22 cellular contexts compared by ENCODE assay signal in genomic region chr3:80060664-80061063, GRCh38.
"Had no signal": no experiment of that assay in that cellular context is flagged by ENCODE, and none has a peak within 500 bp of the region (broad histone marks: within the 10 kb centered on the region; RNA-seq: fewer than 3 reads in every experiment).

No MANE protein-coding gene starts in this region.

- H3K27me3 ChIP-seq: body of pancreas, colonic mucosa, neutrophil, spleen, testis had no signal

- H2AFZ ChIP-seq: parathyroid adenoma had no signal

- H3K4me1 Mint-ChIP-seq: stimulated activated memory B cell treated with anti-CD40 and anti-IgM and Interleukin-4, amounts not matched to agents 10 μg/mL and 1 μg/mL and 100 μg/mL, for 72 hours had no signal

- H3K36me3 Mint-ChIP-seq: activated naive CD8-positive, alpha-beta T cell; stimulated activated memory B cell treated with anti-CD40 and anti-IgM and Interleukin-4, amounts not matched to agents 10 μg/mL and 1 μg/mL and 100 μg/mL, for 72 hours; type B pancreatic cell had no signal

- H3K27ac ChIP-seq: body of pancreas, colonic mucosa, lower lobe of right lung, neutrophil, parathyroid adenoma, spleen, testis had no signal

- H3K9me3 ChIP-seq: body of pancreas, colonic mucosa, lower lobe of right lung, neutrophil, testis had no signal

- DNase-seq: activated CD4-positive, alpha-beta T cell treated with anti-CD3 and anti-CD28 coated beads, Interleukin-2, amount 50 U/mL, for 48 hours; activated gamma-delta T cell treated with Interleukin-2 at 50 U/mL for 16 hours; activated T-cell treated with anti-CD3 and anti-CD28 coated beads for 4 hours; amniotic stem cell; body of pancreas; caudate nucleus; colonic mucosa; foreskin fibroblast; hippocampal formation; islet precursor cell; lower lobe of right lung; spleen; stimulated activated CD4-positive, alpha-beta T cell treated with anti-CD3 and anti-CD28 coated beads, Interleukin-4, amount 100 ng/mL, for 4 hours; testis had no signal

- H3K4me3 ChIP-seq: body of pancreas, colonic mucosa, lower lobe of right lung, spleen, testis had no signal

- H3K27ac Mint-ChIP-seq: activated naive CD8-positive, alpha-beta T cell; activated T-helper 1 cell treated with anti-CD3 and anti-CD28 coated beads, Interleukin-12 subunit alpha, Interleukin-12 subunit beta, Interleukin-2, Interleukin-4 antibody, amounts not matched to agents 30 ng/mL and 10 ng/mL and 1 ng/mL, durations not matched to agents 14 hours and 24 hours and 36 hours; natural killer cell treated with Interleukin-12 subunit alpha and Interleukin-12 subunit beta and Interleukin-15 and Interleukin-18, amount 100 ng/mL, for 72 hours; stimulated activated memory B cell treated with anti-CD40 and anti-IgM and Interleukin-4, amounts not matched to agents 10 μg/mL and 1 μg/mL and 100 μg/mL, for 72 hours; type B pancreatic cell had no signal

- H3K27me3 Mint-ChIP-seq: activated naive CD8-positive, alpha-beta T cell; natural killer cell treated with Interleukin-12 subunit alpha and Interleukin-12 subunit beta and Interleukin-15 and Interleukin-18, amount 100 ng/mL, for 72 hours; stimulated activated memory B cell treated with anti-CD40 and anti-IgM and Interleukin-4, amounts not matched to agents 10 μg/mL and 1 μg/mL and 100 μg/mL, for 72 hours; type B pancreatic cell had no signal

- H3K4me3 Mint-ChIP-seq: activated naive CD8-positive, alpha-beta T cell; activated T-helper 1 cell treated with anti-CD3 and anti-CD28 coated beads, Interleukin-12 subunit alpha, Interleukin-12 subunit beta, Interleukin-2, Interleukin-4 antibody, amounts not matched to agents 30 ng/mL and 10 ng/mL and 1 ng/mL, durations not matched to agents 14 hours and 24 hours and 36 hours; natural killer cell treated with Interleukin-12 subunit alpha and Interleukin-12 subunit beta and Interleukin-15 and Interleukin-18, amount 100 ng/mL, for 72 hours; stimulated activated memory B cell treated with anti-CD40 and anti-IgM and Interleukin-4, amounts not matched to agents 10 μg/mL and 1 μg/mL and 100 μg/mL, for 72 hours; type B pancreatic cell had no signal

- H3K4me1 ChIP-seq: body of pancreas, colonic mucosa, lower lobe of right lung, parathyroid adenoma, spleen, testis had no signal

- ATAC-seq: body of pancreas; lower lobe of right lung; natural killer cell treated with Interleukin-12 subunit alpha and Interleukin-12 subunit beta and Interleukin-15 and Interleukin-18, amount 100 ng/mL, for 72 hours; sciatic nerve; stimulated activated memory B cell treated with anti-CD40 and anti-IgM and Interleukin-4, amounts not matched to agents 10 μg/mL and 1 μg/mL and 100 μg/mL, for 72 hours had no signal

- H3K79me2 ChIP-seq: parathyroid adenoma had no signal

- H3K36me3 ChIP-seq: colonic mucosa, lower lobe of right lung, neutrophil, spleen had no signal
